ENCODE assay signal across 11 cellular contexts in the genomic region with DNA sequence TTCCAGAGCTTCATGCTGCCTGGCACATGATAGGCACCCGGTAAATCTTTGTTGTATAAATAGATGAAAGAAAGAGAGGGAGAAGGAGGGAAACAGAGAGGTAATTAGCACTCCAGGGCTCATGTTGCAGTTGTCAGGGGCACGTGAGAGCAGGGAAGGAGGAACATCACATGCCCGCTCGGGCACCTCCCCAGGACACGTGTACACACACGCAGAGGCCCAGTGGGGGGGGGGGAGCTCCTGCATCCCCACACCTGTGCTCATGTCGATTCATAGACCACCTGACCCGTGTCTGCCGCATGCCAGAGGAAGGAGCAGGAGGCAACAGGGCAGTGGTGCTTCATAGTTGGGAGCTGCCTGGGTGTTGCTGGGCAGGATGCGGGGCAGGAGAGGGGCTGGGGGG. TPM values are rescaled to one million over a fixed set of nuclear protein-coding genes. Genes with fewer than 3 reads are reported as not detected.
DNase-seq lines count a peak whose midpoint lies in the region; ATAC-seq and TF ChIP-seq lines count a peak whose summit lies in the region.
"Had no signal": no experiment of that assay in that cellular context is flagged by ENCODE, and none has a peak within 500 bp of the region (broad histone marks: within the 10 kb centered on the region; RNA-seq: fewer than 3 reads in every experiment).

No MANE protein-coding gene starts in this region.

- H3K27ac ChIP-seq in ascending aorta = peak overlapping the region; percentile 77 to 88
- H3K27ac ChIP-seq in thymus (ENCODE audit: low read depth) = peak overlapping the region; percentile 20

- intact Hi-C loops in ascending aorta (cut with DNase I) = loop anchor here (5.0 kb wide), 1 partner anchor 77 kb away; no protein-coding TSS in a partner anchor

- no peaks in the 10 kb centered on the region for H3K9me3 Mint-ChIP-seq in memory B cell
- H3K9me3 Mint-ChIP-seq: HFFc6 had no signal

- H3K9me3 ChIP-seq in ascending aorta (no peaks in the 10 kb centered on the region), thymus (ENCODE audit: control insufficient read depth) (no peaks in the 10 kb centered on the region)
- H3K9me3 ChIP-seq: SK-N-SH had no signal

- no peaks in the 10 kb centered on the region for H3K27me3 Mint-ChIP-seq in memory B cell

- no peaks in the 10 kb centered on the region for H3K27me3 ChIP-seq in ascending aorta
- H3K27me3 ChIP-seq in thymus (ENCODE audit: control insufficient read depth, insufficient read depth) = no peaks in the 10 kb centered on the region

- peaks cover 11% of the 10 kb centered on the region for H3K4me1 Mint-ChIP-seq in memory B cell

- H3K4me1 ChIP-seq in ascending aorta (peaks cover 24 to 47% of the 10 kb centered on the region in 2 donors), thymus (ENCODE audit: control insufficient read depth, insufficient read depth, low read length) (no peaks in the 10 kb centered on the region)

- WGBS in thymus = 22% methylated on average over 10 of the region's 10 CpGs

- H3K4me3 ChIP-seq in ascending aorta (no peak overlapping the region), thymus (ENCODE audit: low read length) (no peak overlapping the region)

- peak overlapping the region; percentile 64 for H3K27ac Mint-ChIP-seq in memory B cell
- H3K27ac Mint-ChIP-seq: HFFc6 had no signal

- peaks cover 20 to 34% of the 10 kb centered on the region in 2 donors for H3K36me3 ChIP-seq in ascending aorta
- no peaks in the 10 kb centered on the region for H3K36me3 ChIP-seq in thymus (ENCODE audit: control insufficient read depth, insufficient read depth)

- H3K4me3 Mint-ChIP-seq in memory B cell = no peak overlapping the region
- H3K4me3 Mint-ChIP-seq: HFFc6 had no signal

- no peaks in the 10 kb centered on the region for H3K36me3 Mint-ChIP-seq in memory B cell

- DNase-seq in NCI-H2029 treated with DMSO at 0.1 percent for 48 hours (lab: John Stamatoyannopoulos, UW) = peak; percentile 5
- DNase-seq in NCI-H2029 (lab: John Stamatoyannopoulos, UW) = no peak
- no peak for DNase-seq in ascending aorta (ENCODE audit: low spot score in 2 of 2)
- peak in 1 of 2 donors; percentile 26 for DNase-seq in memory B cell (ENCODE audit: low spot score in 2 of 2)
- no peak for DNase-seq in GM10266 (ENCODE audit: extremely low spot score)
- DNase-seq in effector CD4-positive, alpha-beta T cell = no peak
- DNase-seq: HFFc6, SK-N-SH had no signal

- ATAC-seq in memory B cell (ENCODE audit: low read depth) (peak; percentile 36), HG03378 (IDR thresholded peaks at IDR 0.05; ENCODE audit: unreplicated experiment) (no peak)

- TF ChIP-seq CTCF in ascending aorta (IDR thresholded peaks at IDR 0.05) (no peak), GM10266 (IDR thresholded peaks at IDR 0.05; ENCODE audit: control insufficient read depth, insufficient read depth, low read depth, missing control alignments) (no peak)

RNA-seq across cellular contexts. Expression of a gene that starts 37.1 kb away (rescaled TPM):
- total RNA-seq in ascending aorta = 1,040 TPM
- 351 TPM for polyA plus RNA-seq in thymus
- total RNA-seq: G401 had no signal
